Comparison of ENCODE assay signal across 14 cellular contexts in the genomic region with DNA sequence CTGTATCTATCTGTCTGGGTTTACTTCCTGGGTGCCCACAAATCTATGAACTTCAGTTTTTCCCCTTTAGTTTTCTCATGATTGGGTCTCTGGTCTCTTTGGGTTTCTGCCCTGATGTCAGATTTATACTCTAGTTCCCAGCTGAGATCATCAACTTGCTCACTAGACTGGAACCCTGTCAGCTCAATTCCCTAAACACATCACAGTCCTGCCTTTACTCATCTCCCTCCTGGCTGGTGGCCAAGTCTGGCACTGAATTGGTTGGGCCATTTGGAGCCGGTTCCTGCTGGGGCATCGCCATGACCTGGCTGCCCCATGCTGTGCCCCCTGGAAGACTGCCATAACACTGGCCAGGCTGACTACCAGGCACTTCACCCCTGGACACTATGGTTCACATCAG.
DNase-seq lines count a peak whose midpoint lies in the region; ATAC-seq and TF ChIP-seq lines count a peak whose summit lies in the region.
"Had no signal": no experiment of that assay in that cellular context is flagged by ENCODE, and none has a peak within 500 bp of the region (broad histone marks: within the 10 kb centered on the region; RNA-seq: fewer than 3 reads in every experiment).

No MANE protein-coding gene starts in this region.

- H3K9me3 Mint-ChIP-seq in nephron progenitor cell, result no peaks in the 10 kb centered on the region
- no peaks in the 10 kb centered on the region for H3K9me3 Mint-ChIP-seq in endothelial cell (ENCODE audit: unreplicated experiment)

- TF ChIP-seq POLR2A in suprapubic skin (IDR thresholded peaks at IDR 0.05), result no peak

- no peaks in the 10 kb centered on the region for H3K27me3 ChIP-seq in suprapubic skin

- H3K27ac Mint-ChIP-seq in nephron progenitor cell (peak overlapping the region; percentile 28), endothelial cell (ENCODE audit: unreplicated experiment) (no peak overlapping the region)

- TF ChIP-seq CTCF in nephron progenitor cell (IDR thresholded peaks at IDR 0.05) (no peak), endothelial cell (IDR thresholded peaks at IDR 0.05; ENCODE audit: unreplicated experiment) (no peak), suprapubic skin (IDR thresholded peaks at IDR 0.05) (no peak)

- H3K27ac ChIP-seq in suprapubic skin, result no peak overlapping the region
- H3K27ac ChIP-seq: 22Rv1, RWPE1 had no signal

- H3K4me3 ChIP-seq in suprapubic skin, result no peak overlapping the region

- no peak for TF ChIP-seq EP300 in suprapubic skin (IDR thresholded peaks at IDR 0.05)

- no peaks in the 10 kb centered on the region for H3K4me1 ChIP-seq in suprapubic skin

- DNase-seq in DMS 273 (lab: John Stamatoyannopoulos, UW; ENCODE audit: unreplicated experiment) (peak; percentile 67), DMS 273 treated with DMSO at 0.1 percent for 48 hours (lab: John Stamatoyannopoulos, UW) (no peak), RPMI7951 (ENCODE audit: low read depth) (peak; percentile 8), nephron progenitor cell (no peak), endothelial cell (ENCODE audit: low spot score) (no peak), suprapubic skin (ENCODE audit: low spot score in 2 of 2) (no peak)
- DNase-seq in stimulated activated naive CD4-positive, alpha-beta T cell treated with Interleukin-2 at 50 U/mL for 16 hours (lab: John Stamatoyannopoulos, UW), result no peak
- DNase-seq: activated effector memory CD4-positive, alpha-beta T cell treated with Interleukin-2 at 50 U/mL for 16 hours; midbrain; MV-4-11 had no signal

- peaks cover 10% of the 10 kb centered on the region for H3K36me3 ChIP-seq in suprapubic skin

- no peaks in the 10 kb centered on the region for H3K9me3 ChIP-seq in suprapubic skin

- H3K27me3 Mint-ChIP-seq in nephron progenitor cell (ENCODE audit: low read depth, poor library complexity) (peaks cover 3% of the 10 kb centered on the region), endothelial cell (ENCODE audit: unreplicated experiment) (no peaks in the 10 kb centered on the region)

- no peaks in the 10 kb centered on the region for H3K36me3 Mint-ChIP-seq in nephron progenitor cell (ENCODE audit: low read depth)
- no peaks in the 10 kb centered on the region for H3K36me3 Mint-ChIP-seq in endothelial cell (ENCODE audit: low read depth, unreplicated experiment)

- H3K4me3 Mint-ChIP-seq in nephron progenitor cell (no peak overlapping the region), endothelial cell (ENCODE audit: unreplicated experiment) (no peak overlapping the region)

- 72% methylated on average over 2 of the region's 2 CpGs for WGBS in suprapubic skin

- peaks cover 12% of the 10 kb centered on the region for H3K4me1 Mint-ChIP-seq in nephron progenitor cell
- H3K4me1 Mint-ChIP-seq in endothelial cell (ENCODE audit: unreplicated experiment), result no peaks in the 10 kb centered on the region

- ATAC-seq in HG02884 (IDR thresholded peaks at IDR 0.05; ENCODE audit: unreplicated experiment), result peak; percentile 50
- ATAC-seq: sciatic nerve had no signal

Comparison
In these comparisons a context has a peak if more than half of its experiments do, and no peak if none do; other contexts are left out.
1. DNase-seq: peak in DMS 273 (single experiment) and RPMI7951 (single experiment); none in DMS 273 treated with DMSO at 0.1 percent for 48 hours (single experiment), nephron progenitor cell (single experiment), stimulated activated naive CD4-positive, alpha-beta T cell treated with Interleukin-2 at 50 U/mL for 16 hours (single experiment), endothelial cell (single experiment) and suprapubic skin (0 of 2).